Comparison of ENCODE assay signal across 1 cellular context in the genomic region with DNA sequence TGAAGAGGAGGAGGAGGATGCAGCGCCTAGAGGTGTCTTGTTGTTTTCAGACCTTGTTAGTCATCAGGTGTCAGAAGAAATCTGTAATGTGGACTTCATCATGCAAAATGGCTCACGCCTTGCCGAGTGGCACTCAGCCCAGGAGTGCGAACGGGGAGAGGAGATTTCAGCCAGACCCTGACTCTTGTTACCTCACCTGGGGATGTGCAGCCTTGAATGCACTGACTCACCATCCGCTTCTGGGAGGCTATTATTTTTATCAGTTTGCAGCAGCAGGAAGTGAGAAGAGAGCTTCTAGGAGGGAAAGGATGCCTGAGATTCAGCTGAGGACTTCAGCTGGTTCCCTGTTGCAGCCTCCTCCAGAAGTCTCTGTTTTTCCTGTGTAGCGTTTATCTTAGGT.
TF ChIP-seq lines count a peak whose summit lies in the region.

No MANE protein-coding gene starts in this region.

TF ChIP-seq in GM23338, 12 proteins besides CTCF, POLR2A, EP300 and RAD21 (continued from another document):
- TF ChIP-seq CREB1 (CRISPR knock-in tag; IDR thresholded peaks at IDR 0.05; ENCODE audit: low read depth), result no peak
- TF ChIP-seq, protein P1, sequence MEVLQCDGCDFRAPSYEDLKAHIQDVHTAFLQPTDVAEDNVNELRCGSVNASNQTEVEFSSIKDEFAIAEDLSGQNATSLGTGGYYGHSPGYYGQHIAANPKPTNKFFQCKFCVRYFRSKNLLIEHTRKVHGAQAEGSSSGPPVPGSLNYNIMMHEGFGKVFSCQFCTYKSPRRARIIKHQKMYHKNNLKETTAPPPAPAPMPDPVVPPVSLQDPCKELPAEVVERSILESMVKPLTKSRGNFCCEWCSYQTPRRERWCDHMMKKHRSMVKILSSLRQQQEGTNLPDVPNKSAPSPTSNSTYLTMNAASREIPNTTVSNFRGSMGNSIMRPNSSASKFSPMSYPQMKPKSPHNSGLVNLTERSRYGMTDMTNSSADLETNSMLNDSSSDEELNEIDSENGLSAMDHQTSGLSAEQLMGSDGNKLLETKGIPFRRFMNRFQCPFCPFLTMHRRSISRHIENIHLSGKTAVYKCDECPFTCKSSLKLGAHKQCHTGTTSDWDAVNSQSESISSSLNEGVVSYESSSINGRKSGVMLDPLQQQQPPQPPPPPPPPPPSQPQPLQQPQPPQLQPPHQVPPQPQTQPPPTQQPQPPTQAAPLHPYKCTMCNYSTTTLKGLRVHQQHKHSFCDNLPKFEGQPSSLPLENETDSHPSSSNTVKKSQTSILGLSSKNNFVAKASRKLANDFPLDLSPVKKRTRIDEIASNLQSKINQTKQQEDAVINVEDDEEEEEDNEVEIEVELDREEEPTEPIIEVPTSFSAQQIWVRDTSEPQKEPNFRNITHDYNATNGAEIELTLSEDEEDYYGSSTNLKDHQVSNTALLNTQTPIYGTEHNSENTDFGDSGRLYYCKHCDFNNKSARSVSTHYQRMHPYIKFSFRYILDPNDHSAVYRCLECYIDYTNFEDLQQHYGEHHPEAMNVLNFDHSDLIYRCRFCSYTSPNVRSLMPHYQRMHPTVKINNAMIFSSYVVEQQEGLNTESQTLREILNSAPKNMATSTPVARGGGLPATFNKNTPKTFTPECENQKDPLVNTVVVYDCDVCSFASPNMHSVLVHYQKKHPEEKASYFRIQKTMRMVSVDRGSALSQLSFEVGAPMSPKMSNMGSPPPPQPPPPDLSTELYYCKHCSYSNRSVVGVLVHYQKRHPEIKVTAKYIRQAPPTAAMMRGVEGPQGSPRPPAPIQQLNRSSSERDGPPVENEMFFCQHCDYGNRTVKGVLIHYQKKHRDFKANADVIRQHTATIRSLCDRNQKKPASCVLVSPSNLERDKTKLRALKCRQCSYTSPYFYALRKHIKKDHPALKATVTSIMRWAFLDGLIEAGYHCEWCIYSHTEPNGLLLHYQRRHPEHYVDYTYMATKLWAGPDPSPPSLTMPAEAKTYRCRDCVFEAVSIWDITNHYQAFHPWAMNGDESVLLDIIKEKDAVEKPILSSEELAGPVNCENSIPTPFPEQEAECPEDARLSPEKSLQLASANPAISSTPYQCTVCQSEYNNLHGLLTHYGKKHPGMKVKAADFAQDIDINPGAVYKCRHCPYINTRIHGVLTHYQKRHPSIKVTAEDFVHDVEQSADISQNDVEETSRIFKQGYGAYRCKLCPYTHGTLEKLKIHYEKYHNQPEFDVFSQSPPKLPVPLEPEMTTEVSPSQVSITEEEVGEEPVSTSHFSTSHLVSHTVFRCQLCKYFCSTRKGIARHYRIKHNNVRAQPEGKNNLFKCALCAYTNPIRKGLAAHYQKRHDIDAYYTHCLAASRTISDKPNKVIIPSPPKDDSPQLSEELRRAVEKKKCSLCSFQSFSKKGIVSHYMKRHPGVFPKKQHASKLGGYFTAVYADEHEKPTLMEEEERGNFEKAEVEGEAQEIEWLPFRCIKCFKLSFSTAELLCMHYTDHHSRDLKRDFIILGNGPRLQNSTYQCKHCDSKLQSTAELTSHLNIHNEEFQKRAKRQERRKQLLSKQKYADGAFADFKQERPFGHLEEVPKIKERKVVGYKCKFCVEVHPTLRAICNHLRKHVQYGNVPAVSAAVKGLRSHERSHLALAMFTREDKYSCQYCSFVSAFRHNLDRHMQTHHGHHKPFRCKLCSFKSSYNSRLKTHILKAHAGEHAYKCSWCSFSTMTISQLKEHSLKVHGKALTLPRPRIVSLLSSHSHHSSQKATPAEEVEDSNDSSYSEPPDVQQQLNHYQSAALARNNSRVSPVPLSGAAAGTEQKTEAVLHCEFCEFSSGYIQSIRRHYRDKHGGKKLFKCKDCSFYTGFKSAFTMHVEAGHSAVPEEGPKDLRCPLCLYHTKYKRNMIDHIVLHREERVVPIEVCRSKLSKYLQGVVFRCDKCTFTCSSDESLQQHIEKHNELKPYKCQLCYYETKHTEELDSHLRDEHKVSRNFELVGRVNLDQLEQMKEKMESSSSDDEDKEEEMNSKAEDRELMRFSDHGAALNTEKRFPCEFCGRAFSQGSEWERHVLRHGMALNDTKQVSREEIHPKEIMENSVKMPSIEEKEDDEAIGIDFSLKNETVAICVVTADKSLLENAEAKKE (CRISPR knock-in tag; IDR thresholded peaks at IDR 0.05), result no peak
- TF ChIP-seq ZNF331 (CRISPR knock-in tag; IDR thresholded peaks at IDR 0.05; ENCODE audit: low read depth), result no peak
- no peak for TF ChIP-seq NANOG (IDR thresholded peaks at IDR 0.05; ENCODE audit: borderline replicate concordance)
- TF ChIP-seq EZH2 (IDR thresholded peaks at IDR 0.05; ENCODE audit: low read depth, unreplicated experiment), result no peak
- TF ChIP-seq JUNB (IDR thresholded peaks at IDR 0.05; ENCODE audit: unreplicated experiment), result no peak
- no peak for TF ChIP-seq STAT1 (IDR thresholded peaks at IDR 0.05; ENCODE audit: unreplicated experiment)
TF ChIP-seq in GM23338: peak in this region for 0.
